Comparison of ENCODE assay signal across 26 cellular contexts in the genomic region with DNA sequence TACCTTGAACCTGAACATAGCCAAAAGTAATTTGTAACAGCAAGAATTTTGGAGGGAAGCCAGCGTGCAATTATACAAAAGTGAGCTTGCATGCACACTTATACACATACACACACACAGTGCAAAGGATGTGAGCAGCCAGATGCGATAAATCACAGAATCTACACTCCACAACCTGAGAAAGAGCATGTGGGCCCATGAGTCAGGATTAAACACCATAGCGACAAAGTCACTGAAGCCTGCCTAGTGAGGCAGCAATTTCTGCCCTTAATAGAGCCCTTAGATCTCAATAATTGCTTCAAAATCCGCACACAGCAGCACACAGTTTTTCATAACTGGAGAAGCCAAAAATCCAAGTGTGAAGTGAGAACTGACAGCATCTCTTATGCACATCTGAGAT.
"Had no signal": no experiment of that assay in that cellular context is flagged by ENCODE, and none has a peak within 500 bp of the region (broad histone marks: within the 10 kb centered on the region; RNA-seq: fewer than 3 reads in every experiment).

No MANE protein-coding gene starts in this region.

- H3K4me3 ChIP-seq: ascending aorta, body of pancreas, SK-N-MC had no signal

- H3K36me3 ChIP-seq: ascending aorta had no signal

- H3K27me3 ChIP-seq: ascending aorta, body of pancreas had no signal

- H3K4me1 ChIP-seq: ascending aorta, body of pancreas had no signal

- H3K27ac ChIP-seq: ascending aorta, body of pancreas, SK-N-MC had no signal

- ATAC-seq: activated CD4-positive, CD25-positive, alpha-beta regulatory T cell treated with anti-CD3 and anti-CD28 coated beads, Interleukin-2, amount 50 U/mL, for 24 hours; activated CD8-positive, alpha-beta T cell treated with anti-CD3 and anti-CD28 coated beads, Interleukin-2, amount 10 ng/mL, durations not matched to agents 7 days and 5 days; activated naive CD8-positive, alpha-beta T cell treated with anti-CD3 and anti-CD28 coated beads, Interleukin-2, amount 50 U/mL, for 24 hours; body of pancreas; Right ventricle myocardium inferior; T-cell had no signal

- DNase-seq: activated CD4-positive, alpha-beta T cell treated with anti-CD3 and anti-CD28 coated beads for 4 hours; activated CD4-positive, alpha-beta T cell treated with anti-CD3 and anti-CD28 coated beads, Interleukin-2, amount 50 U/mL, for 4 hours; activated CD8-positive, alpha-beta memory T cell treated with anti-CD3 and anti-CD28 coated beads, Interleukin-2, amount 50 U/mL, for 48 hours; activated CD8-positive, alpha-beta T cell treated with anti-CD3 and anti-CD28 coated beads, Interleukin-2, amount 10 ng/mL, durations not matched to agents 7 days and 5 days; activated effector memory CD4-positive, alpha-beta T cell treated with Interleukin-2 at 50 U/mL for 16 hours; activated naive CD4-positive, alpha-beta T cell; activated naive CD8-positive, alpha-beta T cell treated with anti-CD3 and anti-CD28 coated beads, Interleukin-2, amount 50 U/mL, for 24 hours; activated T-cell treated with anti-CD3 and anti-CD28 coated beads, Interleukin-2, amount 50 U/mL, for 1 hour; amniotic stem cell; body of pancreas; central memory CD4-positive, alpha-beta T cell; Kasumi-1; KBM-7; NCI-H1048; NCI-H1417; NCI-H1694; NCI-H2029; NCI-H2107; NCI-H510A treated with DMSO at 0.1 percent for 48 hours; NCI-H69; RPMI8226; T-cell had no signal

- H3K9me3 ChIP-seq: ascending aorta, body of pancreas had no signal
